ENCODE assay signal across 1 cellular context in genomic region chr3:11610044-11610671, GRCh38.
TF ChIP-seq lines count a peak whose summit lies in the region.

No MANE protein-coding gene starts in this region.

TF ChIP-seq in IMR-90, 13 proteins besides CTCF, POLR2A, EP300 and RAD21 (continued from another document):
- no peak for TF ChIP-seq CHD1 (IDR thresholded peaks at IDR 0.05; ENCODE audit: low read depth, low read length)
- no peak for TF ChIP-seq USF2 (IDR thresholded peaks at IDR 0.05; ENCODE audit: low read depth, low read length)
- no peak for TF ChIP-seq RCOR1 (IDR thresholded peaks at IDR 0.05; ENCODE audit: insufficient replicate concordance, low read length)
- no peak for TF ChIP-seq MXI1 (IDR thresholded peaks at IDR 0.05; ENCODE audit: borderline replicate concordance, low read depth, low read length)
